Comparison of ENCODE assay signal across 12 cellular contexts in the genomic region with DNA sequence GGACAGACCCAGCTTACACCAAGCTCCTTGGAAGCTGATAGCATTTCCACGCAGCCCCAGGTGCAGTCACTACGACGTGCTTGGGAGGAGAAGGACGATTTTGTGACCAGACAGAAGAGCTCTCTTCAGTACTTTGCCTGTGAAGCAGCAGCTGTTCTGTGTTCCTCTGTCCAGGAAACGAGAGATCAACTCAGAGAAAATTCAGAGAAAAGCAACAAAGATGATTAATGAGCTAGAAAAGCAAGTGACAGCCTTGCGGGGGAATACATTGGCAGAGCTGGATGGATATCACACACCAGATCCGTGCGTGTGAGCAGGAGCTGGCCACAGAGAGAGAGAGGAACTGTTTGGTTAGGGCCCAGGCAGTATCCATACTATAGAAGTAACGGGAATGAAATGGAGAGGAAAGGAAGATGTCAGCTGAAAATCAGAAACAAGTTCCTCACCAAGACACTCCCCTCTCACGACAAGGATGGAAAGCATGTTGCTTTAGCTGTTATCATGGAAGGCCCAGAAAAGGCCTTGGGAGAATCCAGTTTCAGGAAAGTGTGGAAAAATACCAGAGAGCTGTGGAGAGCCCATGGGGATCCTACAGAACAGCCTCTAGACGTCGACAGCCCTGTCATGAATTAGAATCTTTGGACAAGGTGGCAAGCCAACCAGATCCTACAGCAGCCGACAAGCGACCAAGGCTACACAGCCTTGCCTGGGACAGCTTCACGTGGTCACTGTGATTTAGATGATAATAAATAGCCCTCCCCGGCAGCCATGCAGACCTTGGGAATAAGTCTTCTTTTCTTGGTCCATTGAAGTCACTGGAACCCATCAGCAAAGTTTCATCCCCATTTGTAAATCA.
DNase-seq lines count a peak whose midpoint lies in the region; ATAC-seq and TF ChIP-seq lines count a peak whose summit lies in the region.
"Had no signal": no experiment of that assay in that cellular context is flagged by ENCODE, and none has a peak within 500 bp of the region (broad histone marks: within the 10 kb centered on the region; RNA-seq: fewer than 3 reads in every experiment).

No MANE protein-coding gene starts in this region.

- TF ChIP-seq CTCF in heart right ventricle (IDR thresholded peaks at IDR 0.05) (no peak), GM10266 (IDR thresholded peaks at IDR 0.05; ENCODE audit: control insufficient read depth, insufficient read depth, low read depth, missing control alignments) (no peak)

- 64 to 67% methylated on average over 16 of the region's 16 CpGs for WGBS in heart right ventricle, 2 donors

- peaks cover 0 to 8% (median 0%) of the 10 kb centered on the region in 11 donors for H3K9me3 ChIP-seq in heart right ventricle

- intact Hi-C loops in heart right ventricle (cut with DNase I): no loop called here

- no peaks in the 10 kb centered on the region for H3K36me3 ChIP-seq in heart right ventricle

- H3K4me3 ChIP-seq in heart right ventricle: no peak overlapping the region
- H3K4me3 ChIP-seq: skin epidermis had no signal

- H3K27me3 ChIP-seq in heart right ventricle: no peaks in the 10 kb centered on the region

- H3K4me1 ChIP-seq in heart right ventricle: peaks cover 0 to 23% (median 5%) of the 10 kb centered on the region in 9 donors

- H3K27ac ChIP-seq in heart right ventricle: peak overlapping the region in 8 of 10 donors; percentile 41 to 80 (median 62)

- DNase-seq in SHP77 treated with DMSO at 0.1 percent for 48 hours (lab: John Stamatoyannopoulos, UW) (peak; percentile 6), heart right ventricle (no peak), pons (ENCODE audit: low spot score) (peak; percentile 43), NCI-H1436 treated with DMSO at 0.1 percent for 48 hours (lab: John Stamatoyannopoulos, UW) (no peak), kidney glomerular epithelial cell (lab: John Stamatoyannopoulos, UW) (no peak), GF-D8 (lab: John Stamatoyannopoulos, UW) (no peak), GM10266 (ENCODE audit: extremely low spot score) (no peak)
- DNase-seq: Calu3; effector CD4-positive, alpha-beta T cell; NCI-H82 had no signal

- ATAC-seq in GM21423 (IDR thresholded peaks at IDR 0.05; ENCODE audit: unreplicated experiment) (peak; percentile 30), heart right ventricle (peak in 7 of 8 donors; percentile 27 to 62 (median 43))

Comparison
In these comparisons a context has a peak if more than half of its experiments do, and no peak if none do; other contexts are left out.
1. DNase-seq: peak in SHP77 treated with DMSO at 0.1 percent for 48 hours (single experiment) and pons (single experiment); none in heart right ventricle (0 of 2), NCI-H1436 treated with DMSO at 0.1 percent for 48 hours (single experiment), kidney glomerular epithelial cell (single experiment), GF-D8 (single experiment) and GM10266 (single experiment).